ENCODE assay signal across 9 cellular contexts in genomic region chr2:23480991-23481797, GRCh38.
A peak's percentile ranks its signal among the peaks of the same experiment; 100 is the strongest.
DNase-seq lines count a peak whose midpoint lies in the region; FAIRE-seq and TF ChIP-seq lines count a peak whose summit lies in the region.
"Had no signal": no experiment of that assay in that cellular context is flagged by ENCODE, and none has a peak within 500 bp of the region (broad histone marks: within the 10 kb centered on the region; RNA-seq: fewer than 3 reads in every experiment).

No MANE protein-coding gene starts in this region.

- no peaks in the 10 kb centered on the region for H3K79me2 ChIP-seq in ACC112 (ENCODE audit: control insufficient read depth, insufficient read depth, low read length, unreplicated experiment)

- H3K36me3 ChIP-seq in ACC112 (ENCODE audit: insufficient read depth, low read length) (no peaks in the 10 kb centered on the region), HUES48 (ENCODE audit: control insufficient read depth, insufficient read depth, low read length) (no peaks in the 10 kb centered on the region), bronchial epithelial cell (ENCODE audit: control insufficient read depth, insufficient read depth, low read length) (no peaks in the 10 kb centered on the region), mesenchymal stem cell (ENCODE audit: control insufficient read depth in 1 of 2, insufficient read depth in 2 of 2, low read depth in 1 of 2, low read length in 2 of 2) (peaks cover 7 to 14% of the 10 kb centered on the region in 2 experiments)

- no peak overlapping the region for H4K8ac ChIP-seq in mesenchymal stem cell (ENCODE audit: low read length)

- no peak overlapping the region for H2BK120ac ChIP-seq in mesenchymal stem cell (ENCODE audit: low read depth, low read length)

- TF ChIP-seq CTCF in bronchial epithelial cell (IDR thresholded peaks at IDR 0.05; ENCODE audit: insufficient read depth, low read length, severe bottlenecking) = no peak

- no peak overlapping the region for H2BK15ac ChIP-seq in mesenchymal stem cell (ENCODE audit: low read depth, poor library complexity, severe bottlenecking)

- H4K91ac ChIP-seq in mesenchymal stem cell (ENCODE audit: low read length) = no peak overlapping the region

- H3K4me1 ChIP-seq in ACC112 (ENCODE audit: control insufficient read depth, insufficient read depth, low read length, unreplicated experiment) (peaks cover 12% of the 10 kb centered on the region), HUES48 (ENCODE audit: control insufficient read depth, insufficient read depth, low read length) (peaks cover 27% of the 10 kb centered on the region), mesenchymal stem cell (ENCODE audit: control insufficient read depth, insufficient read depth, low read depth, low read length) (peaks cover 21% of the 10 kb centered on the region)

- no peak overlapping the region for H3K4ac ChIP-seq in mesenchymal stem cell (ENCODE audit: low read depth in 1 of 2, low read length in 2 of 2)

- FAIRE-seq in bronchial epithelial cell (lab: Jason Lieb, UNC) = no peak

- no peak overlapping the region for H2AFZ ChIP-seq in ACC112 (ENCODE audit: low read length, unreplicated experiment)
- no peak overlapping the region for H2AFZ ChIP-seq in mesenchymal stem cell (ENCODE audit: low read depth, low read length)

- H3K27me3 ChIP-seq in ACC112 (ENCODE audit: insufficient read depth, low read length) (no peaks in the 10 kb centered on the region), HUES48 (ENCODE audit: control insufficient read depth, insufficient read depth, low read length) (peaks cover 9% of the 10 kb centered on the region; the same call in 1 of the 2 replicates), bronchial epithelial cell (ENCODE audit: control insufficient read depth, insufficient read depth, low read length) (no peaks in the 10 kb centered on the region), mesenchymal stem cell (ENCODE audit: control insufficient read depth in 1 of 2, insufficient read depth in 1 of 2, low read length in 2 of 2) (peaks cover 0 to 7% of the 10 kb centered on the region in 2 experiments)

- H3K23ac ChIP-seq in mesenchymal stem cell (ENCODE audit: low read length in 2 of 2) = no peak overlapping the region

- no peaks in the 10 kb centered on the region for H3K79me1 ChIP-seq in mesenchymal stem cell (replicated peaks; ENCODE audit: low read length, poor library complexity, severe bottlenecking)

- no peak overlapping the region for H3K4me3 ChIP-seq in ACC112 (ENCODE audit: low read depth, low read length)
- H3K4me3 ChIP-seq in HUES48 (ENCODE audit: low read depth, low read length) = no peak overlapping the region
- H3K4me3 ChIP-seq in bronchial epithelial cell (ENCODE audit: low read depth, low read length) = no peak overlapping the region
- H3K4me3 ChIP-seq in mesenchymal stem cell (ENCODE audit: insufficient read depth in 1 of 2, low read depth in 1 of 2, low read length in 2 of 2) = no peak overlapping the region

- peak overlapping the region; percentile 75 for H2BK5ac ChIP-seq in mesenchymal stem cell (ENCODE audit: low read depth, low read length, poor library complexity, severe bottlenecking)

- H2AK5ac ChIP-seq in mesenchymal stem cell (ENCODE audit: low read length, severe bottlenecking) = peak overlapping the region; percentile 82

- DNase-seq in bronchial epithelial cell (ENCODE audit: low read depth) (peak; percentile 95), mesenchymal stem cell (peak; percentile 81), T-helper 9 cell (no peak), activated gamma-delta T cell treated with Interleukin-2 at 50 U/mL for 16 hours (no peak), NCI-H1694 treated with DMSO at 0.1 percent for 48 hours (lab: John Stamatoyannopoulos, UW) (no peak)
- DNase-seq in activated CD4-positive, CD25-positive, alpha-beta regulatory T cell (lab: John Stamatoyannopoulos, UW) = no peak
- DNase-seq: NCI-H2029 treated with DMSO at 0.1 percent for 48 hours had no signal

- H3K14ac ChIP-seq in mesenchymal stem cell (ENCODE audit: low read length in 2 of 2) = no peak overlapping the region

- H3K9me3 ChIP-seq in HUES48 (ENCODE audit: control insufficient read depth, insufficient read depth, low read length) (no peaks in the 10 kb centered on the region), mesenchymal stem cell (ENCODE audit: control insufficient read depth, low read length) (no peaks in the 10 kb centered on the region)

- H3K27ac ChIP-seq in ACC112 (ENCODE audit: low read depth, low read length) (0 out of 2 replicates have a peak overlapping the region, but pooled peaks have one; percentile 7), HUES48 (ENCODE audit: low read depth, low read length) (peak overlapping the region; percentile 80), mesenchymal stem cell (ENCODE audit: low read length, poor library complexity, severe bottlenecking) (peak overlapping the region; percentile 74)

- H3K9ac ChIP-seq in HUES48 (ENCODE audit: low read depth, low read length) = peak overlapping the region; percentile 35
- peak overlapping the region; percentile 2 for H3K9ac ChIP-seq in mesenchymal stem cell (ENCODE audit: low read length)

- peak overlapping the region in 1 of 2 experiments; percentile 17 for H2BK12ac ChIP-seq in mesenchymal stem cell (ENCODE audit: low read length in 2 of 2)

- no peak overlapping the region for H3K4me2 ChIP-seq in mesenchymal stem cell (ENCODE audit: low read length, poor library complexity, severe bottlenecking)

- 62% methylated on average over 14 of the region's 16 CpGs for WGBS in mesenchymal stem cell

- peak overlapping the region in 1 of 2 experiments; percentile 11 for H3K18ac ChIP-seq in mesenchymal stem cell (ENCODE audit: low read depth in 1 of 2, low read length in 2 of 2)

Comparison
In these comparisons a context has a peak if more than half of its experiments do, and no peak if none do; other contexts are left out.
1. H3K27ac ChIP-seq: peak in every context shown above with its lines; median percentile 80 in HUES48; 74 in mesenchymal stem cell; 7 in ACC112.
2. DNase-seq: peak in bronchial epithelial cell (single experiment) and mesenchymal stem cell (single experiment); none in activated CD4-positive, CD25-positive, alpha-beta regulatory T cell (0 of 4), T-helper 9 cell (single experiment), activated gamma-delta T cell treated with Interleukin-2 at 50 U/mL for 16 hours (single experiment) and NCI-H1694 treated with DMSO at 0.1 percent for 48 hours (single experiment).